In genomic region chr9:110069326-110070248, GRCh38 we compare ENCODE assay signal across 9 cellular contexts.
DNase-seq lines count a peak whose midpoint lies in the region; ATAC-seq and TF ChIP-seq lines count a peak whose summit lies in the region.
"Had no signal": no experiment of that assay in that cellular context is flagged by ENCODE, and none has a peak within 500 bp of the region (broad histone marks: within the 10 kb centered on the region; RNA-seq: fewer than 3 reads in every experiment).

No MANE protein-coding gene starts in this region.

- no peaks in the 10 kb centered on the region for H3K9me3 Mint-ChIP-seq in WTC11
- no peaks in the 10 kb centered on the region for H3K9me3 Mint-ChIP-seq in activated CD8-positive, alpha-beta T cell treated with anti-CD3 and anti-CD28 coated beads for 36 hours
- H3K9me3 Mint-ChIP-seq: neural crest cell had no signal

- intact Hi-C loops in cardiac septum (cut with DNase I) (loop anchor here (5.0 to 10.0 kb wide), 2 partner anchors 58 to 495 kb away; no protein-coding TSS in a partner anchor), stomach (cut with DNase I; ENCODE audit: low total_unique reads) (no loop called here)
- intact Hi-C loops in activated CD8-positive, alpha-beta T cell treated with anti-CD3 and anti-CD28 coated beads for 36 hours (cut with micrococcal nuclease): no loop called here

- peaks cover 0 to 47% (median 26%) of the 10 kb centered on the region in 4 donors for H3K4me1 ChIP-seq in stomach

- H3K36me3 ChIP-seq in stomach: no peaks in the 10 kb centered on the region

- TF ChIP-seq POLR2A in stomach (IDR thresholded peaks at IDR 0.05): no peak

- H3K4me3 ChIP-seq in stomach: no peak overlapping the region

- WGBS in stomach, 5 donors: 50 to 70% (median 68%) methylated on average over 14 of the region's 14 CpGs

- TF ChIP-seq CTCF in WTC11 (IDR thresholded peaks at IDR 0.05) (no peak), stomach (IDR thresholded peaks at IDR 0.05) (no peak), GM10248 (IDR thresholded peaks at IDR 0.05; ENCODE audit: control extremely low read depth, extremely low read depth, low read depth, missing control alignments) (no peak)
- no peak for TF ChIP-seq CTCF in activated CD8-positive, alpha-beta T cell treated with anti-CD3 and anti-CD28 coated beads for 36 hours (IDR thresholded peaks at IDR 0.05)

- no peak for ATAC-seq in WTC11
- no peak for ATAC-seq in GM18909 (IDR thresholded peaks at IDR 0.05; ENCODE audit: poor library complexity, unreplicated experiment)
- ATAC-seq in activated CD8-positive, alpha-beta T cell treated with anti-CD3 and anti-CD28 coated beads for 36 hours: no peak

- H3K4me3 Mint-ChIP-seq in WTC11: no peak overlapping the region
- no peak overlapping the region for H3K4me3 Mint-ChIP-seq in activated CD8-positive, alpha-beta T cell treated with anti-CD3 and anti-CD28 coated beads for 36 hours
- H3K4me3 Mint-ChIP-seq: neural crest cell had no signal

- peaks cover 32% of the 10 kb centered on the region for H3K4me1 Mint-ChIP-seq in WTC11
- no peaks in the 10 kb centered on the region for H3K4me1 Mint-ChIP-seq in activated CD8-positive, alpha-beta T cell treated with anti-CD3 and anti-CD28 coated beads for 36 hours (ENCODE audit: low read depth)

- no peaks in the 10 kb centered on the region for H3K9me3 ChIP-seq in stomach

- H3K27me3 ChIP-seq in stomach: no peaks in the 10 kb centered on the region

- no peak for TF ChIP-seq EP300 in stomach (IDR thresholded peaks at IDR 0.05)

- DNase-seq in HCEC 1CT (peak; percentile 96), WTC11 (ENCODE audit: low spot score) (no peak), cardiac septum (ENCODE audit: low spot score) (peak; percentile 87), stomach (no peak), GM10248 (ENCODE audit: extremely low spot score) (no peak), DMS53 treated with DMSO at 0.1 percent for 48 hours (lab: John Stamatoyannopoulos, UW; ENCODE audit: unreplicated experiment) (no peak)
- no peak for DNase-seq in activated CD8-positive, alpha-beta T cell treated with anti-CD3 and anti-CD28 coated beads for 36 hours

- no peaks in the 10 kb centered on the region; the same call in 1 of the 2 replicates for H3K36me3 Mint-ChIP-seq in WTC11
- no peaks in the 10 kb centered on the region for H3K36me3 Mint-ChIP-seq in activated CD8-positive, alpha-beta T cell treated with anti-CD3 and anti-CD28 coated beads for 36 hours (ENCODE audit: low read depth)

- CTCF ChIA-PET in WTC11 (lab: Charles Lee): interaction anchor here (0.6 to 1.4 kb wide), 2 partner anchors 11 to 166 kb away, joined by 3 to 4 read pairs; no protein-coding TSS in a partner anchor
- CTCF ChIA-PET in GM10248 (lab: Yijun Ruan, JAX): interaction anchor here (1.0 to 3.2 kb wide), 6 partner anchors 9 to 166 kb away, joined by 3 to 32 read pairs (median 10); no protein-coding TSS in a partner anchor
- CTCF ChIA-PET in activated CD8-positive, alpha-beta T cell treated with anti-CD3 and anti-CD28 coated beads for 36 hours (lab: Charles Lee): interaction anchor here (2.2 kb wide), 1 partner anchor 11 kb away, joined by 9 read pairs; no protein-coding TSS in a partner anchor

- H3K27me3 Mint-ChIP-seq in WTC11 (ENCODE audit: low read depth): no peaks in the 10 kb centered on the region
- peaks cover 3% of the 10 kb centered on the region for H3K27me3 Mint-ChIP-seq in activated CD8-positive, alpha-beta T cell treated with anti-CD3 and anti-CD28 coated beads for 36 hours

- H3K27ac Mint-ChIP-seq in WTC11: peak overlapping the region; percentile 90; the same call in 1 of the 2 replicates
- H3K27ac Mint-ChIP-seq in activated CD8-positive, alpha-beta T cell treated with anti-CD3 and anti-CD28 coated beads for 36 hours: no peak overlapping the region

- POLR2A ChIA-PET in WTC11 (lab: Charles Lee) (interaction anchor here (0.7 kb wide), 1 partner anchor 37 kb away, joined by 3 read pairs; no protein-coding TSS in a partner anchor), GM10248 (lab: Yijun Ruan, JAX) (interaction anchor here (0.7 kb wide), 1 partner anchor 9 kb away, joined by 3 read pairs; no protein-coding TSS in a partner anchor)
- POLR2A ChIA-PET in activated CD8-positive, alpha-beta T cell treated with anti-CD3 and anti-CD28 coated beads for 36 hours (lab: Charles Lee): no interaction called here

- peak overlapping the region in 3 of 5 donors; percentile 28 to 57 (median 29) for H3K27ac ChIP-seq in stomach

TF ChIP-seq in WTC11, 78 proteins besides CTCF, POLR2A, EP300 and RAD21:
- TF ChIP-seq NR3C1 (CRISPR knock-in tag; conservative IDR thresholded peaks at IDR 0.05; ENCODE audit: low read depth) (no peak), ZBTB43 (CRISPR knock-in tag; IDR thresholded peaks at IDR 0.05) (no peak), AR (CRISPR knock-in tag; IDR thresholded peaks at IDR 0.05) (no peak), CDX4 (CRISPR knock-in tag; IDR thresholded peaks at IDR 0.05; ENCODE audit: borderline replicate concordance) (no peak), ESRRA (CRISPR knock-in tag; IDR thresholded peaks at IDR 0.05; ENCODE audit: borderline replicate concordance) (no peak), FOXK1 (CRISPR knock-in tag; IDR thresholded peaks at IDR 0.05) (no peak), AFF4 (CRISPR knock-in tag; IDR thresholded peaks at IDR 0.05; ENCODE audit: borderline replicate concordance) (no peak), GTF2I (CRISPR knock-in tag; conservative IDR thresholded peaks at IDR 0.05) (no peak), RELA (CRISPR knock-in tag; IDR thresholded peaks at IDR 0.05; ENCODE audit: borderline replicate concordance) (no peak), NR2C2 (CRISPR knock-in tag; IDR thresholded peaks at IDR 0.05) (no peak)

Comparison
In these comparisons a context has a peak if more than half of its experiments do, and no peak if none do; other contexts are left out.
1. DNase-seq: peak in HCEC 1CT (single experiment) and cardiac septum (single experiment); none in WTC11 (single experiment), stomach (single experiment), GM10248 (single experiment), DMS53 treated with DMSO at 0.1 percent for 48 hours (single experiment) and activated CD8-positive, alpha-beta T cell treated with anti-CD3 and anti-CD28 coated beads for 36 hours (single experiment).